Comparison of ENCODE assay signal across 8 cellular contexts in the genomic region with DNA sequence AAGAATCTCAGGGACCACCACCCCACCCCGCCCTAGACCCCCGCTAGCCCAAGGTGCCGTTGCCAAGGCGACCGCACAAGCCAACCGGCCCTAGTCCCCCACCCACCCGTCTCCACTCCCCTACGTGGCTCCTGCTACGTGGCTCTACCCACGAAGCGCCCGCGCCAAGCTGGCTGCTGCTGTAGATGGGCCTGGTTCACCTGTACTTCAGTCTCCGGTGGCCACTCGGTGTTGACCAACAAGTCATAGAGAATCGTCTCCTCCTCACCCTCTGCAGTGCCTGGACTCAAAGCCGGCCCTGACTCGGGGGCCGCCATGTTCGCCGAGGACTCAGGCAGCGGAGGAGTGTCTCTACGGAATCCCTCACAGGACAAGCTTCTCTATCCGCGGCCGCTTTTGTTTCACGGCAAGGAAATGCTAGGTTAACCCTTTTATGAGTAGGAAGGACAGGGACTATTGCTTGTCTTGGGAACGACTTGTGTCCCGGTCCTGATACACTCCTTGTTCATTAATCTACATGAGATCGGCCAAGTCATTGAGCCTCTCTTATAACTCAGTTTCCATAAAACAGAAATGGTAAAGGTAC. TPM values are rescaled to one million over a fixed set of nuclear protein-coding genes. Genes with fewer than 3 reads are reported as not detected.
DNase-seq lines count a peak whose midpoint lies in the region; ATAC-seq and TF ChIP-seq lines count a peak whose summit lies in the region.

A gene (minus strand): TSS at position 347 of the 586 bp plus-strand sequence. CDS start 30 bp downstream, at position 317.

- CTCF ChIA-PET in AG04450 (lab: Charles Lee), result interaction anchor here (1.0 to 5.5 kb wide), 3 partner anchors 7 to 28 kb away, joined by 3 to 49 read pairs (median 3); no protein-coding TSS in a partner anchor

- peak in 1 of 3 donors; percentile 22 for TF ChIP-seq POLR2A in spleen (IDR thresholded peaks at IDR 0.05)

- peaks cover 9 to 48% (median 36%) of the 10 kb centered on the region in 6 donors for H3K4me1 ChIP-seq in spleen

- WGBS in spleen, 5 donors, result 0 to 1% (median 1%) methylated on average over 27 to 30 of the region's 30 CpGs

- intact Hi-C loops in spleen (cut with DNase I; ENCODE audit: low total_unique reads), result no loop called here

- peaks cover 5% of the 10 kb centered on the region for H3K27me3 ChIP-seq in AG04450 (ENCODE audit: control insufficient read depth, insufficient read depth, low read length)
- no peaks in the 10 kb centered on the region for H3K27me3 ChIP-seq in spleen (replicated peaks in 1 of 7)

- peaks cover 0 to 12% (median 3%) of the 10 kb centered on the region in 6 donors for H3K36me3 ChIP-seq in spleen

- POLR2A ChIA-PET in AG04450 (lab: Yijun Ruan, JAX), result interaction anchor here (1.0 kb wide), 1 partner anchor 30 kb away, joined by 9 read pairs; a partner anchor contains a TSS

- TF ChIP-seq CTCF in AG04450 (IDR thresholded peaks at IDR 0.05; ENCODE audit: low read depth, low read length) (no peak), spleen (IDR thresholded peaks at IDR 0.05 in 8 of 11, conservative IDR thresholded peaks at IDR 0.05 in 3 of 11) (no peak)

- H3K27ac ChIP-seq in AG04450 (ENCODE audit: low read depth, low read length), result peak within 1 kb of the TSS; percentile 73
- peak within 1 kb of the TSS; percentile 67 for H3K27ac ChIP-seq in caudate nucleus (ENCODE audit: low read depth, low read length)
- H3K27ac ChIP-seq in spleen, result peak within 1 kb of the TSS; percentile 57 to 87 (median 81)

- H3K9me3 ChIP-seq in AG04450 (ENCODE audit: control insufficient read depth, insufficient read depth, low read length) (no peaks in the 10 kb centered on the region), spleen (no peaks in the 10 kb centered on the region)

- ATAC-seq in GM18873 (IDR thresholded peaks at IDR 0.05; ENCODE audit: low FRiP score, unreplicated experiment), result peak; percentile 83
- peak; percentile 78 for ATAC-seq in HG03139 (IDR thresholded peaks at IDR 0.05; ENCODE audit: unreplicated experiment)

- H3K4me3 ChIP-seq in AG04450 (ENCODE audit: low read depth, low read length), result peak within 1 kb of the TSS; percentile 91
- H3K4me3 ChIP-seq in spleen, result peak within 1 kb of the TSS; percentile 58 to 97 (median 74)

- DNase-seq in AG04450 (ENCODE audit: low read depth, low spot score), result peak; percentile 65
- peak; percentile 82 for DNase-seq in NCI-H226
- DNase-seq in activated CD4-positive, CD25-positive, alpha-beta regulatory T cell (lab: John Stamatoyannopoulos, UW), result peak; percentile 56 to 70 (median 61)
- DNase-seq in caudate nucleus (lab: John Stamatoyannopoulos, UW), result peak in 60 of 61 donors; percentile 42 to 94 (median 80)
- DNase-seq in inferior parietal cortex (ENCODE audit: extremely low spot score), result peak; percentile 93
- DNase-seq in spleen, result peak; percentile 93

RNA-seq across cellular contexts. Expression of the gene that starts here (rescaled TPM):
- 45.0 and 53.8 TPM in 2 replicates for polyA plus RNA-seq in AG04450 (2011; rRNA removed)
- polyA minus RNA-seq in AG04450 (2011; rRNA and poly(A)+ RNA removed), result 124 and 125 TPM in 2 replicates
- total RNA-seq in spleen, result 10 to 100 TPM; 38.6 to 49.0 (median 43.8) TPM
- 10 to 100 TPM; 21.1 to 27.3 (median 24.8) TPM for polyA plus RNA-seq in spleen

Comparison
In these comparisons a context has a peak if more than half of its experiments do, and no peak if none do; other contexts are left out.
1. Peak in every context shown above with its lines: DNase-seq, ATAC-seq, H3K4me3 ChIP-seq and H3K27ac ChIP-seq.